In the genomic region with DNA sequence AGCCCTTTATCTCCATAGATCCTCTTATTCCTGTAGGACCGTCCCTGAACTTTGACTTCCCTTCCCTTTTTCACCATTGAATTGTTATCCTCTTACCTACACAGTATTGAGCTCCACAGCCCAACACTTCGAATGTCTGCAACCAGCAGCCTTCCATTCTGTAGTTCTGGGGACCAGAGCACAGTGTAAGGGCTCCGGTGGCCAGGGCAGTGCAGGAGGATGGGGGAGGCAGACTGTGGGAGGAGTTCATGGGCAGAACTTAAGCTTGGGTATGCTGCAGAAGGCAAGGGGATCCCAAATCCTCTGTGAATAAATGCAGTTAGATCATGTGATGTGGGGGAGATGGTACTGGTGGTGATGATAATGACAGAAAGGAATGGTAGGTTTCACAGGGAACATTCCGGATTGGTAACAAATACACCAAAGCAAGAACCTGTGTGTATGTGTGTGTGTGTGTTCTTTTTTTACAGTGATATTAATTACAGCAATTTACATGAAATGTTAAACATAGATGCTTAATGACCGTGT, we compare ENCODE assay signal across 20 cellular contexts. TPM values are rescaled to one million over a fixed set of nuclear protein-coding genes. Genes with fewer than 3 reads are reported as not detected.
"Had no signal": no experiment of that assay in that cellular context is flagged by ENCODE, and none has a peak within 500 bp of the region (broad histone marks: within the 10 kb centered on the region; RNA-seq: fewer than 3 reads in every experiment).

No MANE protein-coding gene starts in this region.

- H3K27me3 ChIP-seq: cardiac muscle cell, gastrocnemius medialis, heart left ventricle, right atrium auricular region, suprapubic skin had no signal

- H3K27ac ChIP-seq: cardiac muscle cell, gastrocnemius medialis, heart left ventricle, right atrium auricular region, suprapubic skin had no signal

- H3K4me3 Mint-ChIP-seq: activated CD8-positive, alpha-beta T cell treated with anti-CD3 and anti-CD28 coated beads for 36 hours; activated naive CD8-positive, alpha-beta T cell treated with anti-CD3 and anti-CD28 coated beads, Interleukin-2, amount 10 ng/mL, durations not matched to agents 7 days and 5 days; activated T-cell treated with anti-CD3 and anti-CD28 coated beads, Interleukin-2, amount 50 U/mL, for 72 hours; naive B cell; stimulated activated naive CD8-positive, alpha-beta T cell treated with anti-CD3 and anti-CD28 coated beads, Interleukin-15, Interleukin-2, amounts not matched to agents 100 ng/mL and 50 ng/mL, for 24 hours had no signal

- H3K9me3 ChIP-seq: gastrocnemius medialis, heart left ventricle, right atrium auricular region, suprapubic skin had no signal

- H3K27me3 Mint-ChIP-seq: activated CD8-positive, alpha-beta T cell treated with anti-CD3 and anti-CD28 coated beads for 36 hours had no signal

- H3K27ac Mint-ChIP-seq: activated CD8-positive, alpha-beta T cell treated with anti-CD3 and anti-CD28 coated beads for 36 hours; activated naive CD8-positive, alpha-beta T cell treated with anti-CD3 and anti-CD28 coated beads, Interleukin-2, amount 10 ng/mL, durations not matched to agents 7 days and 5 days; activated T-cell treated with anti-CD3 and anti-CD28 coated beads, Interleukin-2, amount 50 U/mL, for 72 hours; naive B cell; stimulated activated naive CD8-positive, alpha-beta T cell treated with anti-CD3 and anti-CD28 coated beads, Interleukin-15, Interleukin-2, amounts not matched to agents 100 ng/mL and 50 ng/mL, for 24 hours had no signal

- H3K4me1 ChIP-seq: gastrocnemius medialis, heart left ventricle, right atrium auricular region, suprapubic skin had no signal

- ATAC-seq: activated CD8-positive, alpha-beta T cell treated with anti-CD3 and anti-CD28 coated beads for 36 hours; activated T-cell treated with anti-CD3 and anti-CD28 coated beads, Interleukin-2, amount 50 U/mL, for 72 hours; gastrocnemius medialis; heart left ventricle; left cardiac atrium had no signal

- H3K9me3 Mint-ChIP-seq: activated CD8-positive, alpha-beta T cell treated with anti-CD3 and anti-CD28 coated beads for 36 hours; activated naive CD8-positive, alpha-beta T cell treated with anti-CD3 and anti-CD28 coated beads, Interleukin-2, amount 10 ng/mL, durations not matched to agents 7 days and 5 days; activated T-cell treated with anti-CD3 and anti-CD28 coated beads, Interleukin-2, amount 50 U/mL, for 72 hours; stimulated activated naive CD8-positive, alpha-beta T cell treated with anti-CD3 and anti-CD28 coated beads, Interleukin-15, Interleukin-2, amounts not matched to agents 100 ng/mL and 50 ng/mL, for 24 hours had no signal

- H3K4me3 ChIP-seq: cardiac muscle cell, gastrocnemius medialis, heart left ventricle, lung, right atrium auricular region, suprapubic skin had no signal

- H3K4me1 Mint-ChIP-seq: activated naive CD8-positive, alpha-beta T cell treated with anti-CD3 and anti-CD28 coated beads, Interleukin-2, amount 10 ng/mL, durations not matched to agents 7 days and 5 days; naive B cell had no signal

- H3K36me3 ChIP-seq: cardiac muscle cell, gastrocnemius medialis, heart left ventricle, right atrium auricular region, suprapubic skin had no signal

- H3K36me3 Mint-ChIP-seq: activated naive CD8-positive, alpha-beta T cell treated with anti-CD3 and anti-CD28 coated beads, Interleukin-2, amount 10 ng/mL, durations not matched to agents 7 days and 5 days; naive B cell had no signal

- DNase-seq: activated CD4-positive, alpha-beta T cell treated with anti-CD3 and anti-CD28 coated beads for 4 hours; activated CD8-positive, alpha-beta T cell treated with anti-CD3 and anti-CD28 coated beads for 36 hours; activated naive CD8-positive, alpha-beta T cell treated with anti-CD3 and anti-CD28 coated beads, Interleukin-2, amount 10 ng/mL, durations not matched to agents 7 days and 5 days; activated T-cell treated with anti-CD3 and anti-CD28 coated beads, Interleukin-2, amount 50 U/mL, for 72 hours; aorta; gastrocnemius medialis; heart left ventricle; left cardiac atrium; naive B cell; occipital lobe; stimulated activated CD4-positive, alpha-beta T cell treated with anti-CD3 and anti-CD28 coated beads, Interleukin-4, amount 100 ng/mL, for 4 hours; stimulated activated CD8-positive, alpha-beta memory T cell treated with anti-CD3 and anti-CD28 coated beads, Interleukin-4, amount 100 ng/mL, for 48 hours; T-helper 2 cell; trophoblast cell had no signal

- FAIRE-seq: small intestine had no signal

RNA-seq across cellular contexts. Expression of gene CNKSR3, which starts 26.5 kb away (rescaled TPM):
- total RNA-seq: activated naive CD8-positive, alpha-beta T cell treated with anti-CD3 and anti-CD28 coated beads, Interleukin-2, amount 10 ng/mL, durations not matched to agents 7 days and 5 days had no signal
